Comparison of ENCODE assay signal across 1 cellular context in the genomic region with DNA sequence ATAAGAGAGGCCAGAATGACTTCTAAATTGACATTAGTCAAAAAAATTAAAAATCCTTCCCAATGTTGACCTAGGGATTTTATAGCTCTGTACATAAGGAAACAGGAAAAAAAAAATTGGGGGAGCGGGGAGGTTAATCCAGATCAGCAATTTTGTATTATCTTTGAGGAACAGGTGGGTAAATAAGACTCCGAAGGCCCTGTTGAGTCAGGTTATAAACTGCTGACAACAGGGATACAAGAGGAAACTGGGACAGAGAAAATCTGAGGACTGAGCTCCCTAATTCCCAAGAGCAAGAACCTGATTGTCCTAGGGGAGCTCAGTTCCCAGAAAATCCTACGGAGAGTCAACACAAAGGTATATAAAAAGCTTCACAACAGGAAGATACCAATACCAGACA.
TF ChIP-seq lines count a peak whose summit lies in the region.

No MANE protein-coding gene starts in this region.

TF ChIP-seq in HepG2, 621 proteins besides CTCF, POLR2A, EP300 and RAD21:
- TF ChIP-seq NFE2L2 (IDR thresholded peaks at IDR 0.05; ENCODE audit: low read length) (no peak), MAFK (conservative IDR thresholded peaks at IDR 0.05 in 1 of 2, IDR thresholded peaks at IDR 0.05 in 1 of 2; ENCODE audit: low read length in 2 of 2) (peak; percentile 62 to 87), MAFF (IDR thresholded peaks at IDR 0.05; ENCODE audit: low read depth, low read length) (peak; percentile 76)
TF ChIP-seq in HepG2: peak in this region for 2.
